In genomic region chr6:63968650-63969049, GRCh38 we compare ENCODE assay signal across 23 cellular contexts.
DNase-seq lines count a peak whose midpoint lies in the region; ATAC-seq and TF ChIP-seq lines count a peak whose summit lies in the region.
"Had no signal": no experiment of that assay in that cellular context is flagged by ENCODE, and none has a peak within 500 bp of the region (broad histone marks: within the 10 kb centered on the region; RNA-seq: fewer than 3 reads in every experiment).

No MANE protein-coding gene starts in this region.

- H3K27ac ChIP-seq in GM23338 (ENCODE audit: low read depth) (no peak overlapping the region), IMR-90 (ENCODE audit: insufficient read depth, low read length) (no peak overlapping the region), neural progenitor cell (no peak overlapping the region), mammary epithelial cell (ENCODE audit: insufficient read depth, low read depth, low read length) (no peak overlapping the region)
- H3K27ac ChIP-seq: A549; BLaER1 treated with 17β-estradiol and CSF1 and Interleukin-3, amounts not matched to agents 10 nM and 100 nM; GM23248 had no signal

- H3K9ac ChIP-seq in IMR-90 (ENCODE audit: low read depth, low read length) (no peak overlapping the region), neural progenitor cell (no peak overlapping the region), mammary epithelial cell (ENCODE audit: insufficient read depth, low read length) (no peak overlapping the region)
- H3K9ac ChIP-seq: BLaER1 treated with 17β-estradiol and CSF1 and Interleukin-3, amounts not matched to agents 10 nM and 100 nM; GM23248 had no signal

- no peak overlapping the region for H2BK15ac ChIP-seq in IMR-90 (ENCODE audit: low read depth, low read length)

- peaks cover 2% of the 10 kb centered on the region for H3K27me3 Mint-ChIP-seq in GM23338 (ENCODE audit: insufficient read depth, low read depth, poor library complexity)
- H3K27me3 Mint-ChIP-seq in neural progenitor cell (ENCODE audit: insufficient read depth, low read depth): peaks cover 8% of the 10 kb centered on the region
- H3K27me3 Mint-ChIP-seq: CD4-positive, alpha-beta T cell; CD8-positive, alpha-beta memory T cell had no signal

- H3F3A ChIP-seq in GM23338 (replicated peaks; ENCODE audit: low read depth): no peaks in the 10 kb centered on the region
- no peaks in the 10 kb centered on the region for H3F3A ChIP-seq in neural progenitor cell (ENCODE audit: low read depth)

- H3K4me1 ChIP-seq in GM23338 (ENCODE audit: insufficient read depth) (peaks cover 22% of the 10 kb centered on the region), IMR-90 (ENCODE audit: control insufficient read depth, insufficient read depth, low read length) (no peaks in the 10 kb centered on the region), neural progenitor cell (peaks cover 27% of the 10 kb centered on the region), mammary epithelial cell (ENCODE audit: insufficient read depth, low read length) (no peaks in the 10 kb centered on the region)
- H3K4me1 ChIP-seq: A549, BE2C, HAP-1 had no signal

- DNase-seq in GM23338 (ENCODE audit: low spot score) (no peak), IMR-90 (no peak), neural progenitor cell (ENCODE audit: low spot score) (no peak), mammary epithelial cell (no peak), NK-92 (lab: John Stamatoyannopoulos, UW; ENCODE audit: unreplicated experiment) (no peak)
- DNase-seq: 8988T; ACHN; AML-193; BE2C; CD4-positive, alpha-beta T cell; CD8-positive, alpha-beta memory T cell; DMS 273 treated with DMSO at 0.1 percent for 48 hours; DMS79; EL; GDM1; GM23248; HFFc6 had no signal

- H3K36me3 ChIP-seq in GM23338 (ENCODE audit: insufficient read depth): no peaks in the 10 kb centered on the region
- H3K36me3 ChIP-seq in IMR-90 (ENCODE audit: control insufficient read depth, insufficient read depth, low read length): no peaks in the 10 kb centered on the region
- no peaks in the 10 kb centered on the region for H3K36me3 ChIP-seq in neural progenitor cell
- H3K36me3 ChIP-seq in mammary epithelial cell (ENCODE audit: insufficient read depth, low read length): no peaks in the 10 kb centered on the region
- H3K36me3 ChIP-seq: BE2C; BLaER1 treated with 17β-estradiol and CSF1 and Interleukin-3, amounts not matched to agents 10 nM and 100 nM; HAP-1 had no signal

- H4K20me1 ChIP-seq in GM23338 (replicated peaks; ENCODE audit: insufficient read depth): no peaks in the 10 kb centered on the region
- no peaks in the 10 kb centered on the region for H4K20me1 ChIP-seq in IMR-90 (ENCODE audit: insufficient read depth, low read length)
- no peaks in the 10 kb centered on the region for H4K20me1 ChIP-seq in neural progenitor cell (ENCODE audit: low read depth)
- no peaks in the 10 kb centered on the region for H4K20me1 ChIP-seq in mammary epithelial cell (ENCODE audit: insufficient read depth, low read length)
- H4K20me1 ChIP-seq: BLaER1 treated with 17β-estradiol and CSF1 and Interleukin-3, amounts not matched to agents 10 nM and 100 nM had no signal

- no TSS peak for BruUV-seq in IMR-90 (replicated peaks; lab: Mats Ljungman, UMichigan)
- no TSS peak for BruUV-seq in mammary epithelial cell (replicated peaks; lab: Mats Ljungman, UMichigan)

- H3K23ac ChIP-seq in IMR-90 (ENCODE audit: low read depth, low read length): no peak overlapping the region

- WGBS in IMR-90 (ENCODE audit: extremely low coverage in 2 of 2, insufficient read length in 1 of 2), 2 experiments: no CpG with 5 or more reads among the region's 2 CpGs
- 11% methylated on average over 2 of the region's 2 CpGs for WGBS in mammary epithelial cell (ENCODE audit: low coverage, missing lambda C conversion rate)

- in situ Hi-C loops in IMR-90 (cut with MboI; ENCODE audit: low sequenced_read_pairs) (no loop called here), mammary epithelial cell (cut with MboI; ENCODE audit: low sequenced_read_pairs in 2 of 2) (no loop called here)

- no peak overlapping the region for H3K4ac ChIP-seq in IMR-90 (ENCODE audit: low read depth, low read length)

- dilution Hi-C loops in IMR-90 (cut with HindIII; ENCODE audit: low sequenced_read_pairs, unreplicated experiment): no loop called here
- dilution Hi-C loops in mammary epithelial cell (cut with HindIII; ENCODE audit: low sequenced_read_pairs): no loop called here

- no peak overlapping the region for H3K4me3 ChIP-seq in GM23338
- H3K4me3 ChIP-seq in IMR-90 (ENCODE audit: insufficient read depth, low read depth, low read length): no peak overlapping the region
- no peak overlapping the region for H3K4me3 ChIP-seq in neural progenitor cell
- no peak overlapping the region for H3K4me3 ChIP-seq in mammary epithelial cell (replicated peaks in 1 of 3; ENCODE audit: insufficient read depth in 1 of 3, low read depth in 2 of 3, low read length in 3 of 3)
- H3K4me3 ChIP-seq: A549; BLaER1 treated with 17β-estradiol and CSF1 and Interleukin-3, amounts not matched to agents 10 nM and 100 nM; GM12878; GM23248; HAP-1 had no signal

- H2AK9ac ChIP-seq in IMR-90 (replicated peaks; ENCODE audit: low read depth, low read length, poor library complexity): no peak overlapping the region

- peaks cover 39% of the 10 kb centered on the region for H3K4me1 Mint-ChIP-seq in GM23338
- peaks cover 37% of the 10 kb centered on the region for H3K4me1 Mint-ChIP-seq in neural progenitor cell
- H3K4me1 Mint-ChIP-seq: CD14-positive monocyte; CD8-positive, alpha-beta memory T cell had no signal

- H3K27me3 ChIP-seq in GM23338 (ENCODE audit: insufficient read depth): no peaks in the 10 kb centered on the region
- no peaks in the 10 kb centered on the region for H3K27me3 ChIP-seq in IMR-90 (ENCODE audit: control insufficient read depth, insufficient read depth, low read length)
- H3K27me3 ChIP-seq in neural progenitor cell: no peaks in the 10 kb centered on the region
- no peaks in the 10 kb centered on the region for H3K27me3 ChIP-seq in mammary epithelial cell (ENCODE audit: insufficient read depth, low read length)
- H3K27me3 ChIP-seq: BE2C; BLaER1 treated with 17β-estradiol and CSF1 and Interleukin-3, amounts not matched to agents 10 nM and 100 nM had no signal

- H4K5ac ChIP-seq in IMR-90 (ENCODE audit: low read depth, low read length): no peak overlapping the region

- no peak for ATAC-seq in GM23338
- no peak for ATAC-seq in IMR-90 (ENCODE audit: low read depth)
- ATAC-seq in HG02885 (IDR thresholded peaks at IDR 0.05; ENCODE audit: poor library complexity, unreplicated experiment): no peak
- ATAC-seq: A549, GM12878 had no signal

- H3K36me3 Mint-ChIP-seq in GM23338 (ENCODE audit: low read depth) (no peaks in the 10 kb centered on the region), neural progenitor cell (peaks cover 2% of the 10 kb centered on the region)
- H3K36me3 Mint-ChIP-seq: CD14-positive monocyte; CD8-positive, alpha-beta memory T cell had no signal

- no peak overlapping the region for H2BK20ac ChIP-seq in IMR-90 (ENCODE audit: low read depth, low read length)

- no peak overlapping the region for H2BK5ac ChIP-seq in IMR-90 (ENCODE audit: low read depth, low read length, poor library complexity, severe bottlenecking)

- H2BK120ac ChIP-seq in IMR-90 (ENCODE audit: low read depth, low read length): no peak overlapping the region

- H2AFZ ChIP-seq in GM23338 (peak overlapping the region; percentile 5; the same call in 1 of the 2 replicates), IMR-90 (replicated peaks; ENCODE audit: low read length, poor library complexity) (no peak overlapping the region), neural progenitor cell (replicated peaks) (peak overlapping the region; percentile 19), mammary epithelial cell (ENCODE audit: low read depth, low read length) (no peak overlapping the region)
- H2AFZ ChIP-seq: GM23248 had no signal

- H3K4me2 ChIP-seq in GM23338 (no peak overlapping the region), IMR-90 (ENCODE audit: low read depth, low read length) (no peak overlapping the region), neural progenitor cell (no peak overlapping the region), mammary epithelial cell (ENCODE audit: insufficient read depth, low read depth, low read length) (no peak overlapping the region)
- H3K4me2 ChIP-seq: A549; BLaER1 treated with 17β-estradiol and CSF1 and Interleukin-3, amounts not matched to agents 10 nM and 100 nM had no signal

- H3K9me3 ChIP-seq in IMR-90 (ENCODE audit: control insufficient read depth, insufficient read depth, low read length): no peaks in the 10 kb centered on the region
- no peaks in the 10 kb centered on the region for H3K9me3 ChIP-seq in neural progenitor cell (ENCODE audit: low read depth)
- no peaks in the 10 kb centered on the region for H3K9me3 ChIP-seq in mammary epithelial cell (replicated peaks; ENCODE audit: insufficient read depth, low read length)
- H3K9me3 ChIP-seq: A549; BE2C; BLaER1 treated with 17β-estradiol and CSF1 and Interleukin-3, amounts not matched to agents 10 nM and 100 nM; HAP-1 had no signal

- TF ChIP-seq RAD21 in IMR-90 (IDR thresholded peaks at IDR 0.05; ENCODE audit: low read length): no peak

- no peaks in the 10 kb centered on the region for H3K9me2 ChIP-seq in GM23338 (ENCODE audit: insufficient read depth)

- intact Hi-C loops in IMR-90 (cut with micrococcal nuclease): no loop called here
- intact Hi-C loops in mammary epithelial cell (cut with micrococcal nuclease): no loop called here

- no peaks in the 10 kb centered on the region for H3K79me2 ChIP-seq in GM23338 (replicated peaks; ENCODE audit: insufficient read depth)
- no peaks in the 10 kb centered on the region for H3K79me2 ChIP-seq in neural progenitor cell (ENCODE audit: low read depth)
- no peaks in the 10 kb centered on the region for H3K79me2 ChIP-seq in mammary epithelial cell (ENCODE audit: insufficient read depth, low read length)

- H3K4me3 Mint-ChIP-seq in GM23338 (no peak overlapping the region), neural progenitor cell (no peak overlapping the region)
- H3K4me3 Mint-ChIP-seq: CD14-positive monocyte; CD4-positive, alpha-beta T cell; CD8-positive, alpha-beta memory T cell; HFFc6 had no signal

- H2AK5ac ChIP-seq in IMR-90 (ENCODE audit: low read depth, low read length): no peak overlapping the region

- H3K27ac Mint-ChIP-seq in GM23338: no peak overlapping the region
- H3K27ac Mint-ChIP-seq in neural progenitor cell: no peak overlapping the region
- H3K27ac Mint-ChIP-seq: CD14-positive monocyte; CD4-positive, alpha-beta T cell; CD8-positive, alpha-beta memory T cell; HFFc6 had no signal

- no peak overlapping the region for H3K56ac ChIP-seq in IMR-90 (ENCODE audit: extremely low read depth, insufficient read depth, low read length)

- POLR2A ChIA-PET in IMR-90 (lab: Charles Lee; ENCODE audit: unreplicated experiment): no interaction called here

- H3K79me1 ChIP-seq in IMR-90 (ENCODE audit: low read depth in 1 of 2, low read length in 2 of 2): no peaks in the 10 kb centered on the region

- H4K91ac ChIP-seq in IMR-90 (ENCODE audit: insufficient read depth, low read depth, low read length): no peak overlapping the region

- no peak overlapping the region for H3K18ac ChIP-seq in IMR-90 (ENCODE audit: low read depth, low read length)

- H3K9me3 Mint-ChIP-seq in GM23338: no peaks in the 10 kb centered on the region
- no peaks in the 10 kb centered on the region for H3K9me3 Mint-ChIP-seq in neural progenitor cell
- H3K9me3 Mint-ChIP-seq: CD4-positive, alpha-beta T cell; HFFc6 had no signal

- TF ChIP-seq CTCF in GM23338 (conservative IDR thresholded peaks at IDR 0.05; ENCODE audit: low read depth in 2 of 2): no peak
- no peak for TF ChIP-seq CTCF in IMR-90 (conservative IDR thresholded peaks at IDR 0.05; ENCODE audit: low read depth, low read length)
- TF ChIP-seq CTCF in neural progenitor cell (IDR thresholded peaks at IDR 0.05): no peak
- no peak for TF ChIP-seq CTCF in mammary epithelial cell (conservative IDR thresholded peaks at IDR 0.05 in 1 of 2, IDR thresholded peaks at IDR 0.05 in 1 of 2; ENCODE audit: extremely low read depth in 1 of 2, insufficient read depth in 1 of 2, low read depth in 1 of 2, low read length in 2 of 2)

- no peak overlapping the region for H3K14ac ChIP-seq in IMR-90 (replicated peaks; ENCODE audit: low read depth, low read length)

- CTCF ChIA-PET in IMR-90 (lab: Yijun Ruan, JAX) (no interaction called here), mammary epithelial cell (lab: Charles Lee; ENCODE audit: low non-redundant PET) (no interaction called here)

- TF ChIP-seq POLR2A in IMR-90 (IDR thresholded peaks at IDR 0.05; ENCODE audit: low read depth, low read length): no peak

- no peak overlapping the region for H4K8ac ChIP-seq in IMR-90 (ENCODE audit: low read depth in 2 of 2, low read length in 2 of 2)

- no peaks in the 10 kb centered on the region for H3K9me1 ChIP-seq in IMR-90 (ENCODE audit: insufficient read depth, low read length)

Comparison
In these comparisons a context has a peak if more than half of its experiments do, and no peak if none do; other contexts are left out.
1. H2AFZ ChIP-seq: peak in GM23338 (single experiment) and neural progenitor cell (single experiment); none in IMR-90 (single experiment) and mammary epithelial cell (single experiment).